In genomic region chr11:77125695-77126094, GRCh38 we compare ENCODE assay signal across 38 cellular contexts. TPM values are rescaled to one million over a fixed set of nuclear protein-coding genes. Genes with fewer than 3 reads are reported as not detected.
"Had no signal": no experiment of that assay in that cellular context is flagged by ENCODE, and none has a peak within 500 bp of the region (broad histone marks: within the 10 kb centered on the region; RNA-seq: fewer than 3 reads in every experiment).

No MANE protein-coding gene starts in this region.

- H3K9me3 Mint-ChIP-seq: activated CD4-positive, alpha-beta memory T cell treated with anti-CD3 and anti-CD28 coated beads for 36 hours; activated CD4-positive, alpha-beta T cell treated with anti-CD3 and anti-CD28 coated beads, Interleukin-2, amount 10 ng/mL, durations not matched to agents 24 days and 14 days; activated naive CD4-positive, alpha-beta T cell treated with anti-CD3 and anti-CD28 coated beads for 36 hours; activated naive CD4-positive, alpha-beta T cell treated with anti-CD3 and anti-CD28 coated beads, Interleukin-2, amount 50 U/mL, for 24 hours; activated naive CD8-positive, alpha-beta T cell treated with anti-CD3 and anti-CD28 coated beads for 36 hours; activated naive CD8-positive, alpha-beta T cell treated with anti-CD3 and anti-CD28 coated beads, Interleukin-2, amount 50 U/mL, for 24 hours; activated T-helper 1 cell treated with anti-CD3 and anti-CD28 coated beads, Interleukin-12 subunit alpha, Interleukin-12 subunit beta, Interleukin-2, Interleukin-4 antibody, amounts not matched to agents 30 ng/mL and 10 ng/mL and 1 ng/mL, durations not matched to agents 14 hours and 24 hours and 36 hours; activated T-helper 2 cell treated with anti-CD3 and anti-CD28 coated beads, Interferon-gamma antibody, Interleukin-2, Interleukin-4, amounts not matched to agents 10 μg/mL and 5 μg/mL and 100 μg/mL, durations not matched to agents 14 hours and 24 hours and 36 hours; brain had no signal

- H3K4me3 ChIP-seq: adrenal gland, breast epithelium, cardiac muscle cell, colonic mucosa, esophagus squamous epithelium had no signal

- DNase-seq: activated CD4-positive, alpha-beta memory T cell treated with anti-CD3 and anti-CD28 coated beads for 36 hours; activated CD4-positive, alpha-beta T cell treated with anti-CD3 and anti-CD28 coated beads for 36 hours; activated CD4-positive, alpha-beta T cell treated with anti-CD3 and anti-CD28 coated beads, Interleukin-2, amount 10 ng/mL, durations not matched to agents 24 days and 14 days; activated CD4-positive, CD25-positive, alpha-beta regulatory T cell; activated CD4-positive, CD25-positive, alpha-beta regulatory T cell treated with anti-CD3 and anti-CD28 coated beads, Interleukin-2, amount 50 U/mL, for 72 hours; activated CD8-positive, alpha-beta memory T cell treated with anti-CD3 and anti-CD28 coated beads, Interleukin-2, amount 10 ng/mL, durations not matched to agents 7 days and 5 days; activated CD8-positive, alpha-beta memory T cell treated with anti-CD3 and anti-CD28 coated beads, Interleukin-2, amount 50 U/mL, for 4 hours; activated CD8-positive, alpha-beta T cell treated with anti-CD3 and anti-CD28 coated beads, Interleukin-2, amount 10 ng/mL, durations not matched to agents 7 days and 5 days; activated effector memory CD4-positive, alpha-beta T cell treated with anti-CD3 and anti-CD28 coated beads, Interleukin-2, amount 50 U/mL, for 16 hours; activated naive CD4-positive, alpha-beta T cell treated with anti-CD3 and anti-CD28 coated beads for 36 hours; activated naive CD8-positive, alpha-beta T cell treated with anti-CD3 and anti-CD28 coated beads for 36 hours; activated naive CD8-positive, alpha-beta T cell treated with anti-CD3 and anti-CD28 coated beads, Interleukin-2, amount 50 U/mL, for 24 hours; activated T-cell treated with anti-CD3 and anti-CD28 coated beads, Interleukin-2, amount 50 U/mL, for 1 hour; activated T-cell treated with anti-CD3 and anti-CD28 coated beads, Interleukin-2, amount 50 U/mL, for 48 hours; adrenal gland; amygdala; aorta; central memory CD4-positive, alpha-beta T cell; cerebellar nuclear complex; colonic mucosa; effector CD8-positive, alpha-beta T cell; esophagus squamous epithelium; T-helper 2 cell had no signal

- ATAC-seq: activated CD4-positive, alpha-beta T cell treated with anti-CD3 and anti-CD28 coated beads for 36 hours; activated CD8-positive, alpha-beta memory T cell treated with anti-CD3 and anti-CD28 coated beads, Interleukin-2, amount 10 ng/mL, durations not matched to agents 7 days and 5 days; activated CD8-positive, alpha-beta T cell treated with anti-CD3 and anti-CD28 coated beads, Interleukin-2, amount 10 ng/mL, durations not matched to agents 7 days and 5 days; activated naive CD8-positive, alpha-beta T cell treated with anti-CD3 and anti-CD28 coated beads, Interleukin-2, amount 50 U/mL, for 24 hours had no signal

- H3K27ac Mint-ChIP-seq: activated CD4-positive, alpha-beta memory T cell treated with anti-CD3 and anti-CD28 coated beads for 36 hours; activated CD4-positive, alpha-beta T cell treated with anti-CD3 and anti-CD28 coated beads for 36 hours; activated CD4-positive, alpha-beta T cell treated with anti-CD3 and anti-CD28 coated beads, Interleukin-2, amount 10 ng/mL, durations not matched to agents 24 days and 14 days; activated CD8-positive, alpha-beta memory T cell treated with anti-CD3 and anti-CD28 coated beads, Interleukin-2, amount 10 ng/mL, durations not matched to agents 7 days and 5 days; activated CD8-positive, alpha-beta T cell treated with anti-CD3 and anti-CD28 coated beads, Interleukin-2, amount 10 ng/mL, durations not matched to agents 7 days and 5 days; activated naive CD4-positive, alpha-beta T cell treated with anti-CD3 and anti-CD28 coated beads for 36 hours; activated naive CD4-positive, alpha-beta T cell treated with anti-CD3 and anti-CD28 coated beads, Interleukin-2, amount 50 U/mL, for 24 hours; activated naive CD8-positive, alpha-beta T cell treated with anti-CD3 and anti-CD28 coated beads for 36 hours; activated naive CD8-positive, alpha-beta T cell treated with anti-CD3 and anti-CD28 coated beads, Interleukin-2, amount 50 U/mL, for 24 hours; activated T-helper 1 cell treated with anti-CD3 and anti-CD28 coated beads, Interleukin-12 subunit alpha, Interleukin-12 subunit beta, Interleukin-2, Interleukin-4 antibody, amounts not matched to agents 30 ng/mL and 10 ng/mL and 1 ng/mL, durations not matched to agents 14 hours and 24 hours and 36 hours; activated T-helper 2 cell treated with anti-CD3 and anti-CD28 coated beads, Interferon-gamma antibody, Interleukin-2, Interleukin-4, amounts not matched to agents 10 μg/mL and 5 μg/mL and 100 μg/mL, durations not matched to agents 14 hours and 24 hours and 36 hours had no signal

- FAIRE-seq: endometrium, endothelial cell of umbilical vein, frontal cortex had no signal

- H3K4me3 Mint-ChIP-seq: activated CD4-positive, alpha-beta memory T cell treated with anti-CD3 and anti-CD28 coated beads for 36 hours; activated CD4-positive, alpha-beta T cell treated with anti-CD3 and anti-CD28 coated beads for 36 hours; activated CD8-positive, alpha-beta memory T cell treated with anti-CD3 and anti-CD28 coated beads, Interleukin-2, amount 10 ng/mL, durations not matched to agents 7 days and 5 days; activated CD8-positive, alpha-beta T cell treated with anti-CD3 and anti-CD28 coated beads, Interleukin-2, amount 10 ng/mL, durations not matched to agents 7 days and 5 days; activated naive CD4-positive, alpha-beta T cell treated with anti-CD3 and anti-CD28 coated beads for 36 hours; activated naive CD8-positive, alpha-beta T cell treated with anti-CD3 and anti-CD28 coated beads for 36 hours; activated naive CD8-positive, alpha-beta T cell treated with anti-CD3 and anti-CD28 coated beads, Interleukin-2, amount 50 U/mL, for 24 hours; activated T-helper 1 cell treated with anti-CD3 and anti-CD28 coated beads, Interleukin-12 subunit alpha, Interleukin-12 subunit beta, Interleukin-2, Interleukin-4 antibody, amounts not matched to agents 30 ng/mL and 10 ng/mL and 1 ng/mL, durations not matched to agents 14 hours and 24 hours and 36 hours had no signal

- H3K9me3 ChIP-seq: adrenal gland, breast epithelium, colonic mucosa, esophagus squamous epithelium had no signal

- H3K27ac ChIP-seq: adrenal gland, breast epithelium, cardiac muscle cell, colonic mucosa, epithelial cell of prostate, esophagus squamous epithelium had no signal

- H3K36me3 ChIP-seq: breast epithelium, cardiac muscle cell had no signal

- H3K27me3 ChIP-seq: adrenal gland, breast epithelium, cardiac muscle cell, colonic mucosa had no signal

- H3K36me3 Mint-ChIP-seq: activated CD4-positive, alpha-beta memory T cell treated with anti-CD3 and anti-CD28 coated beads for 36 hours; activated CD8-positive, alpha-beta memory T cell treated with anti-CD3 and anti-CD28 coated beads, Interleukin-2, amount 10 ng/mL, durations not matched to agents 7 days and 5 days; activated naive CD4-positive, alpha-beta T cell treated with anti-CD3 and anti-CD28 coated beads, Interleukin-2, amount 50 U/mL, for 24 hours; activated naive CD8-positive, alpha-beta T cell treated with anti-CD3 and anti-CD28 coated beads for 36 hours had no signal

RNA-seq across cellular contexts. Expression of gene MYO7A, which starts 2.4 kb away (rescaled TPM):
- total RNA-seq: activated CD8-positive, alpha-beta T cell treated with anti-CD3 and anti-CD28 coated beads, Interleukin-2, amount 10 ng/mL, durations not matched to agents 7 days and 5 days; activated naive CD4-positive, alpha-beta T cell treated with anti-CD3 and anti-CD28 coated beads for 36 hours had no signal

RNA-seq across cellular contexts. Expression of gene OMP, which starts 23.1 kb away (rescaled TPM):
- total RNA-seq: activated CD4-positive, alpha-beta memory T cell treated with anti-CD3 and anti-CD28 coated beads for 36 hours; activated CD4-positive, alpha-beta T cell treated with anti-CD3 and anti-CD28 coated beads for 36 hours; activated CD4-positive, alpha-beta T cell treated with anti-CD3 and anti-CD28 coated beads, Interleukin-2, amount 10 ng/mL, durations not matched to agents 24 days and 14 days; activated CD8-positive, alpha-beta memory T cell treated with anti-CD3 and anti-CD28 coated beads for 36 hours; activated CD8-positive, alpha-beta memory T cell treated with anti-CD3 and anti-CD28 coated beads, Interleukin-2, amount 10 ng/mL, durations not matched to agents 7 days and 5 days; activated CD8-positive, alpha-beta T cell treated with anti-CD3 and anti-CD28 coated beads, Interleukin-2, amount 10 ng/mL, durations not matched to agents 7 days and 5 days; activated naive CD4-positive, alpha-beta T cell treated with anti-CD3 and anti-CD28 coated beads for 36 hours; activated naive CD8-positive, alpha-beta T cell treated with anti-CD3 and anti-CD28 coated beads for 36 hours; activated T-helper 1 cell treated with anti-CD3 and anti-CD28 coated beads, Interleukin-12 subunit alpha, Interleukin-12 subunit beta, Interleukin-2, Interleukin-4 antibody, amounts not matched to agents 30 ng/mL and 10 ng/mL and 1 ng/mL, durations not matched to agents 14 hours and 24 hours and 36 hours; activated T-helper 2 cell treated with anti-CD3 and anti-CD28 coated beads, Interferon-gamma antibody, Interleukin-2, Interleukin-4, amounts not matched to agents 10 μg/mL and 5 μg/mL and 100 μg/mL, durations not matched to agents 14 hours and 24 hours and 36 hours; breast epithelium; cardiac muscle cell; dermis microvascular lymphatic vessel endothelial cell; fibroblast of villous mesenchyme; frontal cortex; T-helper 1 cell treated with Interleukin-12 subunit alpha and Interleukin-12 subunit beta and Interleukin-4 antibody, amounts not matched to agents 30 ng/mL and 1 ng/mL, for 36 hours had no signal
- polyA plus RNA-seq: aorta, cardiac muscle cell, endothelial cell of umbilical vein, fibroblast of lung had no signal
